12 cellular contexts compared by ENCODE assay signal in the genomic region with DNA sequence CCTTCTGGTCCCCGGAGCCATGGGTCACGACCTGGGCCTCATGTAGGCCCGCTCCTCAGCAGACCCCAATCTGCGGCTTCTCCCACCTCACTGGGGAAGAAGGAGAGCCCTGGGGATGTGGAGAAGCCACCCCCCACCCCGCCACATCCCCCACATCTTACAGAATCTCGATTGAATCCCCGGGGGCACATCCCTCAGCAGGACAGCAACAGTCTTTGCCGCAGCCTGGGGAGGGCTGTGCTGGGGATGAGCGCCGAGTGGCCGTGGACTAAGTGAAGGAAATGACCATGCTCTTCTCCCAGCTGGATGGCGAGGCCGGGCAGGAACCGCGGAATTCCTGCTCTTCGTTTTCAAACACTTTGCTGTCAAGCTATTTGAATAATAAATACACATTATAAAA.
A peak's percentile ranks its signal among the peaks of the same experiment; 100 is the strongest.
DNase-seq lines count a peak whose midpoint lies in the region; ATAC-seq, FAIRE-seq and TF ChIP-seq lines count a peak whose summit lies in the region.
"Had no signal": no experiment of that assay in that cellular context is flagged by ENCODE, and none has a peak within 500 bp of the region (broad histone marks: within the 10 kb centered on the region; RNA-seq: fewer than 3 reads in every experiment).

No MANE protein-coding gene starts in this region.

- in situ Hi-C loops in HepG2 (cut with HindIII; ENCODE audit: extremely low pct_ligation_motif_present, low pct_unique_long_range_greater_than_20kb), result no loop called here

- peak; percentile 1 for DNase-seq in activated naive CD4-positive, alpha-beta T cell treated with anti-CD3 and anti-CD28 coated beads, Interleukin-2, amount 10 ng/mL, durations not matched to agents 7 days and 5 days
- no peak for DNase-seq in activated naive CD4-positive, alpha-beta T cell treated with anti-CD3 and anti-CD28 coated beads, Interleukin-2, amount 50 U/mL, for 16 hours
- peak; percentile 16 for DNase-seq in amniotic epithelial cell (ENCODE audit: low read depth)
- DNase-seq in HepG2 (ENCODE audit: low spot score), result no peak
- peak; percentile 62 for DNase-seq in type B pancreatic cell (ENCODE audit: extremely low spot score, unreplicated experiment)
- no peak for DNase-seq in MM.1S
- DNase-seq in activated T-cell treated with anti-CD3 and anti-CD28 coated beads for 4 hours, result no peak

- peaks cover 19 to 99% of the 10 kb centered on the region in 2 experiments; a peak in 4 of 5 replicates for H3K27me3 ChIP-seq in HepG2 (ENCODE audit: control insufficient read depth in 1 of 2, insufficient read depth in 2 of 2, low read length in 2 of 2)
- H3K27me3 ChIP-seq in MM.1S (replicated peaks; ENCODE audit: insufficient read depth, low read length), result peaks cover 47% of the 10 kb centered on the region

- no peaks in the 10 kb centered on the region for H3K4me1 Mint-ChIP-seq in activated naive CD4-positive, alpha-beta T cell treated with anti-CD3 and anti-CD28 coated beads, Interleukin-2, amount 10 ng/mL, durations not matched to agents 7 days and 5 days
- peaks cover 17% of the 10 kb centered on the region for H3K4me1 Mint-ChIP-seq in type B pancreatic cell (ENCODE audit: unreplicated experiment)

- H3K4me2 ChIP-seq in HepG2 (ENCODE audit: low read depth, low read length), result 0 out of 2 replicates have a peak overlapping the region, but pooled peaks have one; percentile 57
- H3K4me2 ChIP-seq in MM.1S (ENCODE audit: low read depth, low read length), result no peak overlapping the region

- POLR2A ChIA-PET in HepG2 (lab: Yijun Ruan, JAX), result no interaction called here

- no peaks in the 10 kb centered on the region for H3F3A ChIP-seq in MM.1S (ENCODE audit: insufficient read depth, low read length)

- no peaks in the 10 kb centered on the region for H3K9me2 ChIP-seq in MM.1S (replicated peaks; ENCODE audit: insufficient read depth, low read length)

- H3K4me1 ChIP-seq in HepG2 (ENCODE audit: insufficient read depth, low read length) (no peaks in the 10 kb centered on the region), MM.1S (ENCODE audit: low read length) (no peaks in the 10 kb centered on the region)

- no peaks in the 10 kb centered on the region for H3K36me3 Mint-ChIP-seq in activated naive CD4-positive, alpha-beta T cell treated with anti-CD3 and anti-CD28 coated beads, Interleukin-2, amount 10 ng/mL, durations not matched to agents 7 days and 5 days
- no peaks in the 10 kb centered on the region for H3K36me3 Mint-ChIP-seq in type B pancreatic cell
- H3K36me3 Mint-ChIP-seq: natural killer cell had no signal

- TF ChIP-seq EP300 in HepG2 (IDR thresholded peaks at IDR 0.05; ENCODE audit: low read depth in 2 of 2, low read length in 2 of 2), result no peak
- no peak for TF ChIP-seq EP300 in HepG2 (CRISPR knock-in tag; IDR thresholded peaks at IDR 0.05; ENCODE audit: borderline replicate concordance)

- TF ChIP-seq CTCF in HepG2 (CRISPR knock-in tag; IDR thresholded peaks at IDR 0.05), result no peak
- no peak for TF ChIP-seq CTCF in type B pancreatic cell (conservative IDR thresholded peaks at IDR 0.05)
- no peak for TF ChIP-seq CTCF in MM.1S (IDR thresholded peaks at IDR 0.05; ENCODE audit: low read length)

- H3K27me3 Mint-ChIP-seq in activated naive CD4-positive, alpha-beta T cell treated with anti-CD3 and anti-CD28 coated beads, Interleukin-2, amount 10 ng/mL, durations not matched to agents 7 days and 5 days, result peaks cover 39% of the 10 kb centered on the region
- peaks cover 24% of the 10 kb centered on the region for H3K27me3 Mint-ChIP-seq in type B pancreatic cell

- TF ChIP-seq POLR2A in HepG2 (IDR thresholded peaks at IDR 0.05; ENCODE audit: insufficient read depth in 1 of 2, low read depth in 2 of 2, low read length in 2 of 2), result no peak

- no peaks in the 10 kb centered on the region for H3K9me3 Mint-ChIP-seq in activated naive CD4-positive, alpha-beta T cell treated with anti-CD3 and anti-CD28 coated beads, Interleukin-2, amount 10 ng/mL, durations not matched to agents 7 days and 5 days
- no peaks in the 10 kb centered on the region for H3K9me3 Mint-ChIP-seq in type B pancreatic cell
- H3K9me3 Mint-ChIP-seq: activated CD4-positive, alpha-beta T cell treated with anti-CD3 and anti-CD28 coated beads, Interleukin-2, amount 10 ng/mL, durations not matched to agents 24 days and 14 days; natural killer cell had no signal

- H4K20me1 ChIP-seq in HepG2 (ENCODE audit: insufficient read depth, low read length), result no peaks in the 10 kb centered on the region
- H4K20me1 ChIP-seq in MM.1S (ENCODE audit: insufficient read depth, low read length), result no peaks in the 10 kb centered on the region

- intact Hi-C loops in HepG2 (cut with micrococcal nuclease; ENCODE audit: unreplicated experiment), result no loop called here

- TF ChIP-seq RAD21 in HepG2 (CRISPR knock-in tag; IDR thresholded peaks at IDR 0.05), result no peak

- H3K79me2 ChIP-seq in HepG2 (ENCODE audit: insufficient read depth, low read length) (no peaks in the 10 kb centered on the region), MM.1S (ENCODE audit: low read length) (no peaks in the 10 kb centered on the region)

- H3K27ac ChIP-seq in HepG2 (ENCODE audit: extremely low read length, insufficient read depth, low read length) (no peak overlapping the region), MM.1S (ENCODE audit: low read length) (no peak overlapping the region)
- H3K27ac ChIP-seq: gastroesophageal sphincter had no signal

- no peak overlapping the region for H2AFZ ChIP-seq in HepG2 (ENCODE audit: low read length)
- H2AFZ ChIP-seq in MM.1S (ENCODE audit: low read length), result no peak overlapping the region

- H3K4me3 Mint-ChIP-seq in activated naive CD4-positive, alpha-beta T cell treated with anti-CD3 and anti-CD28 coated beads, Interleukin-2, amount 10 ng/mL, durations not matched to agents 7 days and 5 days, result no peak overlapping the region
- H3K4me3 Mint-ChIP-seq in type B pancreatic cell, result no peak overlapping the region
- H3K4me3 Mint-ChIP-seq: activated CD4-positive, alpha-beta T cell treated with anti-CD3 and anti-CD28 coated beads, Interleukin-2, amount 10 ng/mL, durations not matched to agents 24 days and 14 days; natural killer cell had no signal

- FAIRE-seq in HepG2 (lab: Jason Lieb, UNC), result no peak
- FAIRE-seq: GM12891 had no signal

- no peaks in the 10 kb centered on the region for H3K9me3 ChIP-seq in HepG2 (ENCODE audit: low read length)
- H3K9me3 ChIP-seq in MM.1S (replicated peaks; ENCODE audit: insufficient read depth, low read length), result no peaks in the 10 kb centered on the region
- H3K9me3 ChIP-seq: gastroesophageal sphincter had no signal

- H3K4me3 ChIP-seq in HepG2 (replicated peaks in 1 of 3; ENCODE audit: insufficient read depth in 1 of 3, low read depth in 2 of 3, low read length in 3 of 3), result no peak overlapping the region
- no peak overlapping the region for H3K4me3 ChIP-seq in MM.1S (ENCODE audit: low read length)
- H3K4me3 ChIP-seq: gastroesophageal sphincter had no signal

- H3K9ac ChIP-seq in HepG2 (ENCODE audit: insufficient read depth, low read depth, low read length) (no peak overlapping the region), MM.1S (ENCODE audit: low read length) (no peak overlapping the region)

- no peak overlapping the region for H3K27ac Mint-ChIP-seq in activated naive CD4-positive, alpha-beta T cell treated with anti-CD3 and anti-CD28 coated beads, Interleukin-2, amount 10 ng/mL, durations not matched to agents 7 days and 5 days
- H3K27ac Mint-ChIP-seq in type B pancreatic cell, result no peak overlapping the region
- H3K27ac Mint-ChIP-seq: activated CD4-positive, alpha-beta T cell treated with anti-CD3 and anti-CD28 coated beads, Interleukin-2, amount 10 ng/mL, durations not matched to agents 24 days and 14 days; natural killer cell had no signal

- BruUV-seq in HepG2 (replicated peaks; lab: Mats Ljungman, UMichigan), result no TSS peak

- ATAC-seq in HepG2, result no peak
- ATAC-seq in GM18502 (IDR thresholded peaks at IDR 0.05; ENCODE audit: poor library complexity, unreplicated experiment), result no peak
- ATAC-seq: gastroesophageal sphincter, natural killer cell had no signal

- no peaks in the 10 kb centered on the region for H3K36me3 ChIP-seq in HepG2 (replicated peaks in 1 of 2; ENCODE audit: control insufficient read depth in 1 of 2, insufficient read depth in 2 of 2, low read length in 2 of 2)
- no peaks in the 10 kb centered on the region for H3K36me3 ChIP-seq in MM.1S (replicated peaks; ENCODE audit: insufficient read depth, low read length)
- H3K36me3 ChIP-seq: gastroesophageal sphincter had no signal

- CTCF ChIA-PET in activated naive CD4-positive, alpha-beta T cell treated with anti-CD3 and anti-CD28 coated beads, Interleukin-2, amount 10 ng/mL, durations not matched to agents 7 days and 5 days (lab: Charles Lee), result no interaction called here
- CTCF ChIA-PET in HepG2 (lab: Yijun Ruan, JAX; ENCODE audit: low intra/inter-chr PET ratio, low total read pairs), result no interaction called here

- WGBS in HepG2 (ENCODE audit: low lambda C conversion rate), result 40% methylated on average over 12 of the region's 16 CpGs

TF ChIP-seq in HepG2, 621 proteins besides CTCF, POLR2A, EP300 and RAD21:
- TF ChIP-seq, protein P1, sequence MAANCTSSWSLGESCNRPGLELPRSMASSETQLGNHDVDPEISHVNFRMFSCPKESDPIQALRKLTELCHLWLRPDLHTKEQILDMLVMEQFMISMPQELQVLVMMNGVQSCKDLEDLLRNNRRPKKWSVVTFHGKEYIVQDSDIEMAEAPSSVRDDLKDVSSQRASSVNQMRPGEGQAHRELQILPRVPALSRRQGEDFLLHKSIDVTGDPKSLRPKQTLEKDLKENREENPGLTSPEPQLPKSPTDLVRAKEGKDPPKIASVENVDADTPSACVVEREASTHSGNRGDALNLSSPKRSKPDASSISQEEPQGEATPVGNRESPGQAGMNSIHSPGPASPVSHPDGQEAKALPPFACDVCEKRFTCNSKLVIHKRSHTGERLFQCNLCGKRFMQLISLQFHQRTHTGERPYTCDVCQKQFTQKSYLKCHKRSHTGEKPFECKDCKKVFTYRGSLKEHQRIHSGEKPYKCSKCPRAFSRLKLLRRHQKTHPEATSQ (CRISPR knock-in tag; IDR thresholded peaks at IDR 0.05; ENCODE audit: borderline replicate concordance), result no peak
- TF ChIP-seq ZNF550 (CRISPR knock-in tag; IDR thresholded peaks at IDR 0.05; ENCODE audit: borderline replicate concordance) (no peak), ZNF143 (CRISPR knock-in tag; IDR thresholded peaks at IDR 0.05) (no peak), SALL2 (CRISPR knock-in tag; IDR thresholded peaks at IDR 0.05) (no peak), ZNF567 (CRISPR knock-in tag; IDR thresholded peaks at IDR 0.05; ENCODE audit: borderline replicate concordance) (no peak), BORCS8-MEF2B (CRISPR knock-in tag; IDR thresholded peaks at IDR 0.05) (no peak), ZNF432 (CRISPR knock-in tag; IDR thresholded peaks at IDR 0.05; ENCODE audit: borderline replicate concordance) (no peak), ZNF354B (CRISPR knock-in tag; IDR thresholded peaks at IDR 0.05) (no peak), ZNF501 (CRISPR knock-in tag; IDR thresholded peaks at IDR 0.05) (no peak), KLF6 (CRISPR knock-in tag; IDR thresholded peaks at IDR 0.05) (no peak)

Comparison
In these comparisons a context has a peak if more than half of its experiments do, and no peak if none do; other contexts are left out.
1. DNase-seq: peak in activated naive CD4-positive, alpha-beta T cell treated with anti-CD3 and anti-CD28 coated beads, Interleukin-2, amount 10 ng/mL, durations not matched to agents 7 days and 5 days (single experiment), amniotic epithelial cell (single experiment) and type B pancreatic cell (single experiment); none in activated naive CD4-positive, alpha-beta T cell treated with anti-CD3 and anti-CD28 coated beads, Interleukin-2, amount 50 U/mL, for 16 hours (single experiment), HepG2 (single experiment), MM.1S (single experiment) and activated T-cell treated with anti-CD3 and anti-CD28 coated beads for 4 hours (single experiment).